In the genomic region with DNA sequence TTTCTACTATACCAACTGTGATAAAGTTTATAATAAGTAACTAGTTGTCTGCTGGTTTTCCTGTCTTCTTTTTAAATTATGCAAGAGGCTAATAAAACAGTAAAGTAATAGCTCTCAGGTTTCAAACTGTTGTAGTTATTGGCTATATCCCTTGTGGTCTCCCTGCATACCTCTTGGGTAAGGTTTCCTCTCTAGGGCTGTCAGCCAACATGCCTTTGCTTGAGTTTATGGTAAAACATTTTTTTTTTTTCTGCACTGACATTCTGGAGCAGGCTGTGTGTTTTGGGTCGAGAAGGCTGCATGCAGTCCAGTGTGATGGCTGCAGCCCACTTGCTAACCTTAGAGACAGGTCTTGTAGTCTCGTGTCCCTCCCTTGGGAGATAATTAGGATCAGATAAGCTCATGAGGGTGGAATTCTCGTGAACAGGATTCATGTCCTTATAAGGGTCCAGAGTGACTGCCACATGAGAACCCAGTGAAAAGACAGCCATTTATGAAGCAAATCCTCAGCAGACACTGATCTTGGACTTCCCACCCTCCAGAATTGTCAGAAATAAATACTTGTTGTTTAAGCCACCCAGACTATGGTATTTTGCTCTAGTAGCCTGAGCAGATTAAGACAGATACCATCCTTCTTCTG, we compare ENCODE assay signal across 15 cellular contexts.
DNase-seq lines count a peak whose midpoint lies in the region; TF ChIP-seq lines count a peak whose summit lies in the region.
"Had no signal": no experiment of that assay in that cellular context is flagged by ENCODE, and none has a peak within 500 bp of the region (broad histone marks: within the 10 kb centered on the region; RNA-seq: fewer than 3 reads in every experiment).

No MANE protein-coding gene starts in this region.

- H3K4me2 ChIP-seq in smooth muscle cell: peak overlapping the region; percentile 71

- no peaks in the 10 kb centered on the region for H3K9me3 ChIP-seq in SK-N-MC (ENCODE audit: low read depth, low read length)
- no peaks in the 10 kb centered on the region for H3K9me3 ChIP-seq in smooth muscle cell (replicated peaks; ENCODE audit: low read depth)
- H3K9me3 ChIP-seq: neutrophil had no signal

- WGBS in smooth muscle cell (ENCODE audit: low lambda C conversion rate): 38% methylated on average over 3 of the region's 3 CpGs

- H3K4me1 ChIP-seq in smooth muscle cell (ENCODE audit: low read depth): peaks cover 4% of the 10 kb centered on the region

- no peak for TF ChIP-seq CTCF in smooth muscle cell (IDR thresholded peaks at IDR 0.05; ENCODE audit: borderline replicate concordance, insufficient read depth, poor library complexity, severe bottlenecking)

- peak; percentile 69 for DNase-seq in HT-29 (ENCODE audit: low spot score)
- peak; percentile 58 for DNase-seq in SK-N-MC (ENCODE audit: low read depth, low spot score)
- DNase-seq in fibroblast of peridontal ligament (ENCODE audit: extremely low read depth): peak; percentile 14
- DNase-seq in smooth muscle cell (lab: John Stamatoyannopoulos, UW; ENCODE audit: unreplicated experiment): no peak
- DNase-seq in activated naive CD4-positive, alpha-beta T cell treated with anti-CD3 and anti-CD28 coated beads for 36 hours: no peak
- no peak for DNase-seq in NCI-H1105 (lab: John Stamatoyannopoulos, UW)
- no peak for DNase-seq in NOMO-1 treated with DMSO at 0.1 percent for 48 hours (lab: John Stamatoyannopoulos, UW; ENCODE audit: unreplicated experiment)
- DNase-seq: DMS79 treated with DMSO at 0.1 percent for 48 hours; NCI-H1436; OCI-M1; stimulated activated CD4-positive, alpha-beta T cell treated with anti-CD3 and anti-CD28 coated beads, Interleukin-2, amount 100 ng/mL, for 48 hours; stimulated activated naive CD8-positive, alpha-beta T cell treated with anti-CD3 and anti-CD28 coated beads, Interleukin-15, Interleukin-2, amounts not matched to agents 100 U/mL and 50 U/mL, for 24 hours had no signal

- no peaks in the 10 kb centered on the region for H4K20me1 ChIP-seq in smooth muscle cell (ENCODE audit: low read depth)

- peak overlapping the region; percentile 46 for H3K4me3 ChIP-seq in SK-N-MC
- H3K4me3 ChIP-seq in smooth muscle cell: peak overlapping the region; percentile 3
- H3K4me3 ChIP-seq: cardiac muscle cell had no signal

- H3K4me3 Mint-ChIP-seq in activated naive CD4-positive, alpha-beta T cell treated with anti-CD3 and anti-CD28 coated beads for 36 hours: no peak overlapping the region

- H3K36me3 Mint-ChIP-seq in activated naive CD4-positive, alpha-beta T cell treated with anti-CD3 and anti-CD28 coated beads for 36 hours (ENCODE audit: low read depth): no peaks in the 10 kb centered on the region

- H3K4me1 Mint-ChIP-seq in activated naive CD4-positive, alpha-beta T cell treated with anti-CD3 and anti-CD28 coated beads for 36 hours (ENCODE audit: low read depth): no peaks in the 10 kb centered on the region

- H3K9ac ChIP-seq in SK-N-MC (ENCODE audit: insufficient read length) (no peak overlapping the region), smooth muscle cell (ENCODE audit: low read depth) (no peak overlapping the region)

- H3K79me2 ChIP-seq in smooth muscle cell (ENCODE audit: low read depth): no peaks in the 10 kb centered on the region

- H3K27ac ChIP-seq in SK-N-MC (peak overlapping the region; percentile 47), smooth muscle cell (ENCODE audit: low read depth) (peak overlapping the region; percentile 43)
- H3K27ac ChIP-seq: cardiac muscle cell, HL-60, neutrophil had no signal

- peak overlapping the region; percentile 26 for H2AFZ ChIP-seq in smooth muscle cell (ENCODE audit: low read depth)

- H3K27ac Mint-ChIP-seq in activated naive CD4-positive, alpha-beta T cell treated with anti-CD3 and anti-CD28 coated beads for 36 hours: no peak overlapping the region

- intact Hi-C loops in activated naive CD4-positive, alpha-beta T cell treated with anti-CD3 and anti-CD28 coated beads for 36 hours (cut with micrococcal nuclease): no loop called here

- H3K27me3 Mint-ChIP-seq in activated naive CD4-positive, alpha-beta T cell treated with anti-CD3 and anti-CD28 coated beads for 36 hours (ENCODE audit: low read depth): no peaks in the 10 kb centered on the region

- H3K9me3 Mint-ChIP-seq in activated naive CD4-positive, alpha-beta T cell treated with anti-CD3 and anti-CD28 coated beads for 36 hours: peaks cover 3% of the 10 kb centered on the region

- H3K27me3 ChIP-seq in smooth muscle cell (ENCODE audit: low read depth): no peaks in the 10 kb centered on the region
- H3K27me3 ChIP-seq: cardiac muscle cell, neutrophil had no signal

- H3K36me3 ChIP-seq in SK-N-MC (ENCODE audit: insufficient read depth, low read length) (no peaks in the 10 kb centered on the region), smooth muscle cell (ENCODE audit: low read depth) (no peaks in the 10 kb centered on the region)
- H3K36me3 ChIP-seq: cardiac muscle cell, neutrophil had no signal

- CTCF ChIA-PET in activated naive CD4-positive, alpha-beta T cell treated with anti-CD3 and anti-CD28 coated beads for 36 hours (lab: Charles Lee): no interaction called here

- H3F3A ChIP-seq in smooth muscle cell (ENCODE audit: low read depth): no peaks in the 10 kb centered on the region

Comparison
In these comparisons a context has a peak if more than half of its experiments do, and no peak if none do; other contexts are left out.
1. DNase-seq: peak in HT-29 (single experiment), SK-N-MC (single experiment) and fibroblast of peridontal ligament (single experiment); none in smooth muscle cell (single experiment), activated naive CD4-positive, alpha-beta T cell treated with anti-CD3 and anti-CD28 coated beads for 36 hours (single experiment), NCI-H1105 (single experiment) and NOMO-1 treated with DMSO at 0.1 percent for 48 hours (single experiment).